In genomic region chr16:3020604-3021448, GRCh38 we compare ENCODE assay signal across 1 cellular context.
A peak's percentile ranks its signal among the peaks of the same experiment; 100 is the strongest.
TF ChIP-seq lines count a peak whose summit lies in the region.

No MANE protein-coding gene starts in this region.

TF ChIP-seq in HepG2, 621 proteins besides CTCF, POLR2A, EP300 and RAD21 (continued from another document and continues in another):
- TF ChIP-seq ZNF609 (CRISPR knock-in tag; IDR thresholded peaks at IDR 0.05; ENCODE audit: borderline replicate concordance), result no peak; the same call in none of the 2 replicates
- TF ChIP-seq ATF3 (CRISPR knock-in tag; IDR thresholded peaks at IDR 0.05), result peak; percentile 100
- TF ChIP-seq ZNF12 (CRISPR knock-in tag; IDR thresholded peaks at IDR 0.05), result no peak
- TF ChIP-seq SUZ12 (IDR thresholded peaks at IDR 0.05; ENCODE audit: low read depth, low read length), result no peak
- 0 out of 2 replicates have a peak, but pooled peaks have one; percentile 19 for TF ChIP-seq MEIS1 (CRISPR knock-in tag; IDR thresholded peaks at IDR 0.05; ENCODE audit: borderline replicate concordance)
- peak; percentile 91 for TF ChIP-seq RBFOX2 (IDR thresholded peaks at IDR 0.05; ENCODE audit: low read depth, low read length)
- 0 out of 2 replicates have a peak, but pooled peaks have one; percentile 8 for TF ChIP-seq MYPOP (CRISPR knock-in tag; IDR thresholded peaks at IDR 0.05)
- TF ChIP-seq BRF2 (CRISPR knock-in tag; IDR thresholded peaks at IDR 0.05), result 0 out of 2 replicates have a peak, but pooled peaks have one; percentile 69
- TF ChIP-seq ZNF580 (CRISPR knock-in tag; IDR thresholded peaks at IDR 0.05; ENCODE audit: borderline replicate concordance, low read depth), result no peak; the same call in 1 of the 2 replicates
- no peak for TF ChIP-seq ZNF367 (CRISPR knock-in tag; IDR thresholded peaks at IDR 0.05; ENCODE audit: borderline replicate concordance)
- TF ChIP-seq NRL (CRISPR knock-in tag; IDR thresholded peaks at IDR 0.05; ENCODE audit: borderline replicate concordance), result no peak
- no peak for TF ChIP-seq ZNF451 (CRISPR knock-in tag; IDR thresholded peaks at IDR 0.05)
- TF ChIP-seq KMT2A (CRISPR knock-in tag; IDR thresholded peaks at IDR 0.05), result no peak
- no peak for TF ChIP-seq ZNF431 (CRISPR knock-in tag; IDR thresholded peaks at IDR 0.05; ENCODE audit: borderline replicate concordance, low read depth)
- no peak for TF ChIP-seq SMARCC2 (IDR thresholded peaks at IDR 0.05)
- no peak for TF ChIP-seq RFX5 (IDR thresholded peaks at IDR 0.05; ENCODE audit: low read depth, low read length)
- peak; percentile 19; the same call in 1 of the 2 replicates for TF ChIP-seq TAF1 (CRISPR knock-in tag; IDR thresholded peaks at IDR 0.05)
- peak; percentile 21 for TF ChIP-seq RBM39 (IDR thresholded peaks at IDR 0.05; ENCODE audit: low read depth, low read length, poor library complexity, severe bottlenecking)
- TF ChIP-seq ZSCAN29 (CRISPR knock-in tag; conservative IDR thresholded peaks at IDR 0.05), result 0 out of 2 replicates have a peak, but pooled peaks have one; percentile 59
- no peak for TF ChIP-seq CBX1 (IDR thresholded peaks at IDR 0.05; ENCODE audit: low read depth)
- no peak for TF ChIP-seq U2AF2 (IDR thresholded peaks at IDR 0.05; ENCODE audit: low read depth, low read length)
- no peak for TF ChIP-seq ZNF329 (CRISPR knock-in tag; IDR thresholded peaks at IDR 0.05; ENCODE audit: low read depth)
- peak; percentile 57; the same call in 1 of the 2 replicates for TF ChIP-seq ETS1 (CRISPR knock-in tag; IDR thresholded peaks at IDR 0.05)
- peak; percentile 80; the same call in 1 of the 2 replicates for TF ChIP-seq KDM2A (CRISPR knock-in tag; IDR thresholded peaks at IDR 0.05; ENCODE audit: borderline replicate concordance, low read depth)
- TF ChIP-seq ZC3H4 (CRISPR knock-in tag; IDR thresholded peaks at IDR 0.05; ENCODE audit: borderline replicate concordance), result 0 out of 2 replicates have a peak, but pooled peaks have one; percentile 80
- TF ChIP-seq MAFF (IDR thresholded peaks at IDR 0.05; ENCODE audit: low read depth, low read length), result no peak
- TF ChIP-seq ZNF230 (CRISPR knock-in tag; IDR thresholded peaks at IDR 0.05), result no peak; the same call in 1 of the 2 replicates
- TF ChIP-seq PHF8 (CRISPR knock-in tag; IDR thresholded peaks at IDR 0.05), result peak; percentile 57
- peak; percentile 63; the same call in 1 of the 2 replicates for TF ChIP-seq ZNF691 (CRISPR knock-in tag; IDR thresholded peaks at IDR 0.05; ENCODE audit: borderline replicate concordance, low read depth)
- TF ChIP-seq FOSL2 (CRISPR knock-in tag; IDR thresholded peaks at IDR 0.05), result peak; percentile 99
- TF ChIP-seq NKX3-1 (CRISPR knock-in tag; IDR thresholded peaks at IDR 0.05), result peak; percentile 60
- TF ChIP-seq ZNF331 (CRISPR knock-in tag; IDR thresholded peaks at IDR 0.05), result no peak
- peak; percentile 75; the same call in 1 of the 2 replicates for TF ChIP-seq HOXA5 (CRISPR knock-in tag; IDR thresholded peaks at IDR 0.05)
- TF ChIP-seq SATB2 (CRISPR knock-in tag; IDR thresholded peaks at IDR 0.05), result peak; percentile 79
- no peak for TF ChIP-seq GMEB2 (CRISPR knock-in tag; IDR thresholded peaks at IDR 0.05; ENCODE audit: low read depth)
- no peak for TF ChIP-seq ZNF724P (CRISPR knock-in tag; IDR thresholded peaks at IDR 0.05; ENCODE audit: borderline replicate concordance)
- no peak for TF ChIP-seq CENPBD1 (CRISPR knock-in tag; IDR thresholded peaks at IDR 0.05; ENCODE audit: borderline replicate concordance, low read depth)
- TF ChIP-seq ZNF205 (CRISPR knock-in tag; IDR thresholded peaks at IDR 0.05), result no peak
- no peak for TF ChIP-seq PBX3 (CRISPR knock-in tag; IDR thresholded peaks at IDR 0.05; ENCODE audit: borderline replicate concordance)
- peak; percentile 58 for TF ChIP-seq GATAD1 (CRISPR knock-in tag; IDR thresholded peaks at IDR 0.05)
- TF ChIP-seq SIX1 (CRISPR knock-in tag; IDR thresholded peaks at IDR 0.05; ENCODE audit: borderline replicate concordance), result peak; percentile 37; the same call in 1 of the 2 replicates
- no peak; the same call in 1 of the 2 replicates for TF ChIP-seq KLF11 (CRISPR knock-in tag; IDR thresholded peaks at IDR 0.05)
- no peak; the same call in 1 of the 2 replicates for TF ChIP-seq ETV6 (CRISPR knock-in tag; conservative IDR thresholded peaks at IDR 0.05)
- TF ChIP-seq ZNF513 (CRISPR knock-in tag; conservative IDR thresholded peaks at IDR 0.05), result no peak
- TF ChIP-seq ZNF577 (CRISPR knock-in tag; IDR thresholded peaks at IDR 0.05; ENCODE audit: borderline replicate concordance, low read depth), result no peak
- TF ChIP-seq ZNF18 (CRISPR knock-in tag; IDR thresholded peaks at IDR 0.05; ENCODE audit: insufficient replicate concordance), result no peak
- TF ChIP-seq ZNF597 (CRISPR knock-in tag; IDR thresholded peaks at IDR 0.05), result no peak
- TF ChIP-seq ZNF292 (CRISPR knock-in tag; IDR thresholded peaks at IDR 0.05; ENCODE audit: borderline replicate concordance, low read depth), result 0 out of 2 replicates have a peak, but pooled peaks have one; percentile 32
